Comparison of ENCODE assay signal across 8 cellular contexts in genomic region chr6:167827062-167827587, GRCh38. TPM values are rescaled to one million over a fixed set of nuclear protein-coding genes. Genes with fewer than 3 reads are reported as not detected.
DNase-seq lines count a peak whose midpoint lies in the region; ATAC-seq and TF ChIP-seq lines count a peak whose summit lies in the region.

No MANE protein-coding gene starts in this region.

- ATAC-seq in GM21447 (IDR thresholded peaks at IDR 0.05; ENCODE audit: unreplicated experiment), result peak; percentile 36
- ATAC-seq in HG03565 (IDR thresholded peaks at IDR 0.05; ENCODE audit: unreplicated experiment), result peak; percentile 23
- no peak for ATAC-seq in thoracic aorta (ENCODE audit: insufficient number of reproducible peaks, low FRiP score, low read depth)

- H3K27me3 ChIP-seq in thoracic aorta (replicated peaks; ENCODE audit: insufficient read depth), result no peaks in the 10 kb centered on the region

- no peak overlapping the region for H3K27ac ChIP-seq in thoracic aorta

- H3K36me3 ChIP-seq in thoracic aorta, result no peaks in the 10 kb centered on the region

- TF ChIP-seq CTCF in thoracic aorta (IDR thresholded peaks at IDR 0.05), result no peak

- no peaks in the 10 kb centered on the region for H3K9me3 ChIP-seq in thoracic aorta

- DNase-seq in NCI-H1417 (lab: John Stamatoyannopoulos, UW), result peak; percentile 35 to 75 (median 71)
- no peak for DNase-seq in NCI-H1417 treated with DMSO at 0.1 percent for 48 hours (lab: John Stamatoyannopoulos, UW)
- peak; percentile 11 for DNase-seq in activated T-helper 9 cell treated with anti-CD3 and anti-CD28 coated beads, Interleukin-2, amount 50 U/mL, for 16 hours (ENCODE audit: low read depth)
- DNase-seq in iPS-NIHi7 (ENCODE audit: extremely low spot score), result peak; percentile 60
- no peak for DNase-seq in thoracic aorta (ENCODE audit: low spot score)
- no peak for DNase-seq in inferior parietal cortex (ENCODE audit: extremely low spot score)

- H3K4me1 ChIP-seq in thoracic aorta (ENCODE audit: control insufficient read depth in 1 of 2, low read depth in 2 of 2), result peaks cover 16 to 19% of the 10 kb centered on the region in 2 donors

- peak overlapping the region; percentile 71 for H3K4me3 ChIP-seq in thoracic aorta

RNA-seq across cellular contexts. Expression of gene AFDN, which starts 0.4 kb away (rescaled TPM):
- 10 to 100 TPM; 70.5 to 79.5 TPM for total RNA-seq in thoracic aorta

Comparison
In these comparisons a context has a peak if more than half of its experiments do, and no peak if none do; other contexts are left out.
1. DNase-seq: peak in NCI-H1417 (3 of 3), activated T-helper 9 cell treated with anti-CD3 and anti-CD28 coated beads, Interleukin-2, amount 50 U/mL, for 16 hours (single experiment) and iPS-NIHi7 (single experiment); none in NCI-H1417 treated with DMSO at 0.1 percent for 48 hours (single experiment), thoracic aorta (single experiment) and inferior parietal cortex (single experiment).